ENCODE assay signal across 1 cellular context in the genomic region with DNA sequence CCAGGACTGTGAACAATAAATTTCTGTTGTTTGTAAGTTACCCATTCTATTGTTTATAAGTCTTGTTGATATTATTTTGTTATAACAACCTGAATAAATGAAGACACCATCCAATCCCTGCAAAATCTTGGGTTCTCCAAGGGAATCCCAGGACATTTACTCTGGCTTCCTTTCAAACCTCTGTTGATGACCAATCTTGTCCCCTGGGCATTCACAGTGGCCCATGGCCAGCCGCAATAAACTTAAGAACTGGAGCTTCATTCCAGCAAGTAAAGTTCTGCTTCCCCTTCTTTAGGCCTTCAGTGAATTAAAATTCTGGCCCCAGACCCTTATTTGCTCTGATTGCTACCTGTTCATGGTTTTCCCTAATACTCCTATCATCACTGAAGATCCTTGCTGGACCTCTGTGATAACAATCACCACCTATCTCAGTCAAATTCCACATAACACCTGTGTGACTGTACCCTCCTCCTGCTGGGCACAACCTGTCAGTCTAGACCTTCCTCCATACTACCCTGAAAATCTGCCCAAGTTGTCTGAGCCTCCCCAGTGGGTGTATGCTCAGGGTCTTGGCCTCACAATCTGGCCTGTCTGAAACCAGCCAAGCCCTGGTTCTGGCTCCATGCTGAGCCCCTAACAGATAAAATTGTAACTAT.
TF ChIP-seq lines count a peak whose summit lies in the region.

No MANE protein-coding gene starts in this region.

TF ChIP-seq in endothelial cell of umbilical vein, 7 proteins besides CTCF, POLR2A, EP300 and RAD21:
- TF ChIP-seq FOS (IDR thresholded peaks at IDR 0.05; ENCODE audit: borderline replicate concordance, insufficient read depth, low read length), result no peak
- TF ChIP-seq EZH2 (IDR thresholded peaks at IDR 0.05; ENCODE audit: borderline replicate concordance, low read depth, low read length, severe bottlenecking), result no peak
- no peak for TF ChIP-seq MYC (IDR thresholded peaks at IDR 0.05; ENCODE audit: low read depth, low read length)
- TF ChIP-seq JUN (IDR thresholded peaks at IDR 0.05; ENCODE audit: borderline replicate concordance, insufficient read depth, insufficient read length, low read depth), result no peak
- TF ChIP-seq POLR2AphosphoS5 (IDR thresholded peaks at IDR 0.05; ENCODE audit: insufficient read depth, low read depth, low read length), result no peak
- no peak for TF ChIP-seq GATA2 (IDR thresholded peaks at IDR 0.05; ENCODE audit: insufficient read depth, insufficient read length, low read depth, low read length)
- TF ChIP-seq MAX (IDR thresholded peaks at IDR 0.05; ENCODE audit: insufficient read depth, insufficient read length), result no peak
